ENCODE assay signal across 16 cellular contexts in genomic region chr7:94697671-94697994, GRCh38. TPM values are rescaled to one million over a fixed set of nuclear protein-coding genes. Genes with fewer than 3 reads are reported as not detected.
DNase-seq lines count a peak whose midpoint lies in the region; ATAC-seq, FAIRE-seq and TF ChIP-seq lines count a peak whose summit lies in the region.
"Had no signal": no experiment of that assay in that cellular context is flagged by ENCODE, and none has a peak within 500 bp of the region (broad histone marks: within the 10 kb centered on the region; RNA-seq: fewer than 3 reads in every experiment).

No MANE protein-coding gene starts in this region.

- no peaks in the 10 kb centered on the region for H3K36me3 ChIP-seq in PC-3 (ENCODE audit: low read depth, low read length)
- H3K36me3 ChIP-seq in mammary epithelial cell (ENCODE audit: insufficient read depth, low read length): no peaks in the 10 kb centered on the region
- H3K36me3 ChIP-seq in mesodermal cell (ENCODE audit: control insufficient read depth, insufficient read depth, low read length): no peaks in the 10 kb centered on the region
- H3K36me3 ChIP-seq: BLaER1, neural progenitor cell had no signal

- H3K27me3 ChIP-seq in PC-3 (ENCODE audit: low read length): no peaks in the 10 kb centered on the region
- peaks cover under 1% of the 10 kb centered on the region for H3K27me3 ChIP-seq in mammary epithelial cell (ENCODE audit: insufficient read depth, low read length)
- H3K27me3 ChIP-seq: BLaER1, neural progenitor cell had no signal

- DNase-seq in A549 (ENCODE audit: low read depth in 1 of 2, low spot score in 1 of 2) (no peak), PC-3 (peak; percentile 70), mammary epithelial cell (no peak), inferior parietal cortex (ENCODE audit: extremely low spot score) (no peak), activated gamma-delta T cell (lab: John Stamatoyannopoulos, UW) (no peak), mesenteric fat pad (ENCODE audit: low spot score) (no peak)
- DNase-seq: activated CD4-positive, alpha-beta T cell treated with anti-CD3 and anti-CD28 coated beads for 4 hours; H7; NCI-H1417; NCI-H524; stimulated activated CD8-positive, alpha-beta memory T cell treated with anti-CD3 and anti-CD28 coated beads, Interleukin-4, amount 100 ng/mL, for 48 hours had no signal

- no peaks in the 10 kb centered on the region for H3K9me2 ChIP-seq in PC-3 (replicated peaks; ENCODE audit: low read length)

- intact Hi-C loops in PC-3 (cut with micrococcal nuclease): loop anchor here (1.0 to 5.0 kb wide), 3 partner anchors 39 to 315 kb away; no protein-coding TSS in a partner anchor
- intact Hi-C loops in mammary epithelial cell (cut with micrococcal nuclease): loop anchor here (2.0 to 5.0 kb wide), 2 partner anchors 39 to 125 kb away; no protein-coding TSS in a partner anchor

- POLR2A ChIA-PET in A549 (lab: Yijun Ruan, JAX) (interaction anchor here (0.5 to 1.0 kb wide), 2 partner anchors 41 to 442 kb away, joined by 3 read pairs; no protein-coding TSS in a partner anchor), PC-3 (lab: Charles Lee; ENCODE audit: unreplicated experiment) (interaction anchor here (0.5 kb wide), 1 partner anchor 38 kb away, joined by 3 read pairs; no protein-coding TSS in a partner anchor)

- no peak for TF ChIP-seq RAD21 in A549 (conservative IDR thresholded peaks at IDR 0.05 in 1 of 2, IDR thresholded peaks at IDR 0.05 in 1 of 2)

- peak overlapping the region; percentile 54 to 79 for H3K27ac ChIP-seq in A549
- peak overlapping the region; percentile 85 for H3K27ac ChIP-seq in PC-3 (ENCODE audit: low read length)
- peak overlapping the region; percentile 95 for H3K27ac ChIP-seq in mammary epithelial cell (ENCODE audit: insufficient read depth, low read depth, low read length)
- peak overlapping the region; percentile 79 for H3K27ac ChIP-seq in mesodermal cell (ENCODE audit: low read depth, low read length, severe bottlenecking)
- H3K27ac ChIP-seq: BLaER1, neural progenitor cell had no signal

- H4K20me1 ChIP-seq in PC-3 (ENCODE audit: low read length) (no peaks in the 10 kb centered on the region), mammary epithelial cell (ENCODE audit: insufficient read depth, low read length) (no peaks in the 10 kb centered on the region)
- H4K20me1 ChIP-seq: BLaER1 had no signal

- dilution Hi-C loops in mammary epithelial cell (cut with HindIII; ENCODE audit: low sequenced_read_pairs): no loop called here

- H3K9me3 ChIP-seq in A549: no peaks in the 10 kb centered on the region
- no peaks in the 10 kb centered on the region for H3K9me3 ChIP-seq in PC-3 (ENCODE audit: low read length)
- H3K9me3 ChIP-seq in mammary epithelial cell (replicated peaks; ENCODE audit: insufficient read depth, low read length): no peaks in the 10 kb centered on the region
- no peaks in the 10 kb centered on the region for H3K9me3 ChIP-seq in mesodermal cell (ENCODE audit: control insufficient read depth, low read length)
- H3K9me3 ChIP-seq: BLaER1 had no signal

- peak; percentile 42 to 67; a peak in 5 of 6 replicates for ATAC-seq in A549
- peak; percentile 39 for ATAC-seq in PC-3
- no peak for ATAC-seq in HG03521 (IDR thresholded peaks at IDR 0.05; ENCODE audit: unreplicated experiment)

- H2AFZ ChIP-seq in PC-3 (ENCODE audit: low read length): no peak overlapping the region
- H2AFZ ChIP-seq in mammary epithelial cell (ENCODE audit: low read depth, low read length): no peak overlapping the region
- H2AFZ ChIP-seq: neural progenitor cell had no signal

- TF ChIP-seq CTCF in A549 (IDR thresholded peaks at IDR 0.05) (no peak), PC-3 (conservative IDR thresholded peaks at IDR 0.05; ENCODE audit: low read depth, low read length) (no peak), mammary epithelial cell (conservative IDR thresholded peaks at IDR 0.05 in 1 of 2, IDR thresholded peaks at IDR 0.05 in 1 of 2; ENCODE audit: extremely low read depth in 1 of 2, insufficient read depth in 1 of 2, low read depth in 1 of 2, low read length in 2 of 2) (no peak)

- H3K4me3 ChIP-seq in A549 (no peak overlapping the region), PC-3 (ENCODE audit: low read length) (peak overlapping the region; percentile 51), mammary epithelial cell (replicated peaks in 1 of 3; ENCODE audit: insufficient read depth in 1 of 3, low read depth in 2 of 3, low read length in 3 of 3) (no peak overlapping the region), mesodermal cell (ENCODE audit: extremely low read depth, insufficient read depth, low read length, poor library complexity, severe bottlenecking) (no peak overlapping the region)
- H3K4me3 ChIP-seq: BLaER1, neural progenitor cell had no signal

- in situ Hi-C loops in mammary epithelial cell (cut with MboI; ENCODE audit: low sequenced_read_pairs in 2 of 2): no loop called here

- H3K9ac ChIP-seq in PC-3 (ENCODE audit: low read length) (peak overlapping the region; percentile 34), mammary epithelial cell (ENCODE audit: insufficient read depth, low read length) (no peak overlapping the region)
- H3K9ac ChIP-seq: BLaER1, neural progenitor cell had no signal

- H3K4me2 ChIP-seq in A549: peak overlapping the region; percentile 84
- H3K4me2 ChIP-seq in PC-3 (ENCODE audit: low read length): peak overlapping the region; percentile 76
- H3K4me2 ChIP-seq in mammary epithelial cell (ENCODE audit: insufficient read depth, low read depth, low read length): peak overlapping the region; percentile 72
- H3K4me2 ChIP-seq: BLaER1, neural progenitor cell had no signal

- H3K79me2 ChIP-seq in PC-3 (ENCODE audit: low read length) (no peaks in the 10 kb centered on the region), mammary epithelial cell (ENCODE audit: insufficient read depth, low read length) (no peaks in the 10 kb centered on the region)

- peaks cover 8% of the 10 kb centered on the region for H3F3A ChIP-seq in PC-3 (ENCODE audit: low read length, unreplicated experiment)

- BruUV-seq in PC-3 (replicated peaks; lab: Mats Ljungman, UMichigan): no TSS peak
- BruUV-seq in mammary epithelial cell (replicated peaks; lab: Mats Ljungman, UMichigan): no TSS peak

- H3K4me1 ChIP-seq in A549 (peaks cover 36% of the 10 kb centered on the region), PC-3 (ENCODE audit: insufficient read depth, low read length) (peaks cover 40% of the 10 kb centered on the region), mammary epithelial cell (ENCODE audit: insufficient read depth, low read length) (peaks cover 40% of the 10 kb centered on the region), mesodermal cell (ENCODE audit: control insufficient read depth, insufficient read depth, low read length, poor library complexity, severe bottlenecking) (peaks cover 30% of the 10 kb centered on the region)
- H3K4me1 ChIP-seq: BLaER1 had no signal

- no peak for TF ChIP-seq POLR2A in A549 (IDR thresholded peaks at IDR 0.05; ENCODE audit: low read length)

- CTCF ChIA-PET in A549 (lab: Yijun Ruan, JAX): no interaction called here
- CTCF ChIA-PET in PC-3 (lab: Charles Lee): no interaction called here
- CTCF ChIA-PET in mammary epithelial cell (lab: Charles Lee; ENCODE audit: low non-redundant PET): no interaction called here

- TF ChIP-seq EP300 in A549 (IDR thresholded peaks at IDR 0.05): no peak

- peak; percentile 36 for FAIRE-seq in A549 (lab: Jason Lieb, UNC)

TF ChIP-seq in A549, 52 proteins besides CTCF, POLR2A, EP300 and RAD21:
- TF ChIP-seq NFE2L2 (conservative IDR thresholded peaks at IDR 0.05; ENCODE audit: low read length): no peak
- TF ChIP-seq JUNB (IDR thresholded peaks at IDR 0.05): 0 out of 2 replicates have a peak, but pooled peaks have one; percentile 11
TF ChIP-seq in A549: peak in this region for 1.

RNA-seq across cellular contexts. Expression of gene SGCE, which starts 41.7 kb away (rescaled TPM):
- polyA plus RNA-seq in A549 (2011; rRNA removed): 97.2 and 121 TPM in 2 replicates
- 32.3 and 36.8 TPM in 2 replicates for polyA plus RNA-seq in A549 (2012; cell fraction: cytosol; rRNA removed)
- 20.5 and 29.8 TPM in 2 replicates for polyA plus RNA-seq in A549 (2012; cell fraction: nucleus; rRNA removed)
- polyA plus RNA-seq in A549 (2017; fragmentation: RNase III; extraction: RNeasy Plus Mini Kit Qiagen cat#74134 plus additional on column Dnase treatment): 59.4 to 61.5 TPM (median 60.1 TPM) in 3 replicates
- polyA minus RNA-seq in A549 (2011; rRNA and poly(A)+ RNA removed): 54.0 and 71.5 TPM in 2 replicates
- 30.4 and 31.5 TPM in 2 replicates for total RNA-seq in PC-3 (2014; rRNA removed)
- 10 to 100 TPM; 61.3 to 74.7 TPM for total RNA-seq in mammary epithelial cell
- 37.1 TPM for polyA plus RNA-seq in mammary epithelial cell
- polyA minus RNA-seq in mammary epithelial cell: 20.8 TPM
- 43.8 TPM for polyA plus RNA-seq in mesodermal cell (2013, experiment 1 of 2)
- 44.5 TPM for polyA plus RNA-seq in mesodermal cell (2013, experiment 2 of 2)
- 58.1 TPM for total RNA-seq in mesenteric fat pad
- total RNA-seq: activated T-helper 1 cell treated with anti-CD3 and anti-CD28 coated beads, Interleukin-12 subunit alpha, Interleukin-12 subunit beta, Interleukin-2, Interleukin-4 antibody, amounts not matched to agents 30 ng/mL and 10 ng/mL and 1 ng/mL, durations not matched to agents 14 hours and 24 hours and 36 hours had no signal
